ENCODE assay signal across 20 cellular contexts in genomic region chr1:246459213-246459612, GRCh38. TPM values are rescaled to one million over a fixed set of nuclear protein-coding genes. Genes with fewer than 3 reads are reported as not detected.
DNase-seq lines count a peak whose midpoint lies in the region; ATAC-seq, FAIRE-seq and TF ChIP-seq lines count a peak whose summit lies in the region.
"Had no signal": no experiment of that assay in that cellular context is flagged by ENCODE, and none has a peak within 500 bp of the region (broad histone marks: within the 10 kb centered on the region; RNA-seq: fewer than 3 reads in every experiment).

No MANE protein-coding gene starts in this region.

- H2BK5ac ChIP-seq in mesenchymal stem cell (ENCODE audit: low read depth, low read length, poor library complexity, severe bottlenecking), result no peak overlapping the region

- H3K4me2 ChIP-seq in GM23338 (no peak overlapping the region), endothelial cell of umbilical vein (ENCODE audit: insufficient read depth, low read length) (no peak overlapping the region), mesenchymal stem cell (ENCODE audit: low read length, poor library complexity, severe bottlenecking) (no peak overlapping the region)
- H3K4me2 ChIP-seq: KMS-11 had no signal

- H3F3A ChIP-seq in GM23338 (replicated peaks; ENCODE audit: low read depth), result no peaks in the 10 kb centered on the region

- 90% methylated on average over 13 of the region's 13 CpGs for WGBS in mesenchymal stem cell
- WGBS in endodermal cell (ENCODE audit: insufficient coverage in 1 of 2, insufficient read length in 1 of 2), 2 experiments, result 85 to 87% methylated on average over 13 of the region's 13 CpGs

- H2BK15ac ChIP-seq in mesenchymal stem cell (ENCODE audit: low read depth, poor library complexity, severe bottlenecking), result no peak overlapping the region

- dilution Hi-C loops in endothelial cell of umbilical vein (cut with MboI; ENCODE audit: extremely low pct_ligation_motif_present, low sequenced_read_pairs), result no loop called here

- BruUV-seq in endothelial cell of umbilical vein (replicated peaks; lab: Mats Ljungman, UMichigan), result no TSS peak

- TF ChIP-seq CTCF in GM23338 (conservative IDR thresholded peaks at IDR 0.05; ENCODE audit: low read depth in 2 of 2) (no peak), WTC11 (IDR thresholded peaks at IDR 0.05) (no peak), endothelial cell of umbilical vein (IDR thresholded peaks at IDR 0.05; ENCODE audit: extremely low read depth in 1 of 2, insufficient read depth in 1 of 2, low read depth in 1 of 2, low read length in 2 of 2) (no peak), right atrium auricular region (IDR thresholded peaks at IDR 0.05) (no peak), endodermal cell (conservative IDR thresholded peaks at IDR 0.05) (no peak)

- H3K4me3 ChIP-seq in GM23338 (no peak overlapping the region), endothelial cell of umbilical vein (replicated peaks in 1 of 3; ENCODE audit: insufficient read depth in 1 of 3, low read depth in 1 of 3, low read length in 3 of 3) (no peak overlapping the region), mesenchymal stem cell (ENCODE audit: insufficient read depth in 1 of 2, low read depth in 1 of 2, low read length in 2 of 2) (no peak overlapping the region), right atrium auricular region (no peak overlapping the region), endodermal cell (ENCODE audit: low read length) (no peak overlapping the region)

- H3K9me2 ChIP-seq in GM23338 (ENCODE audit: insufficient read depth), result no peaks in the 10 kb centered on the region

- peaks cover 5% of the 10 kb centered on the region for H3K27me3 Mint-ChIP-seq in GM23338 (ENCODE audit: insufficient read depth, low read depth, poor library complexity)
- no peaks in the 10 kb centered on the region for H3K27me3 Mint-ChIP-seq in WTC11 (ENCODE audit: low read depth)
- H3K27me3 Mint-ChIP-seq in endodermal cell (ENCODE audit: insufficient read depth), result no peaks in the 10 kb centered on the region

- H3K4ac ChIP-seq in mesenchymal stem cell (ENCODE audit: low read depth in 1 of 2, low read length in 2 of 2), result no peak overlapping the region

- peaks cover 5% of the 10 kb centered on the region; the same call in 2 of the 3 replicates for H3K4me1 Mint-ChIP-seq in GM23338
- H3K4me1 Mint-ChIP-seq in WTC11, result peaks cover 11% of the 10 kb centered on the region
- H3K4me1 Mint-ChIP-seq in endodermal cell, result no peaks in the 10 kb centered on the region

- no peak overlapping the region for H2BK12ac ChIP-seq in mesenchymal stem cell (ENCODE audit: low read length in 2 of 2)

- peaks cover 19% of the 10 kb centered on the region for H3K79me1 ChIP-seq in mesenchymal stem cell (replicated peaks; ENCODE audit: low read length, poor library complexity, severe bottlenecking)

- H2AFZ ChIP-seq in GM23338 (no peak overlapping the region), endothelial cell of umbilical vein (ENCODE audit: low read depth, low read length) (no peak overlapping the region), mesenchymal stem cell (ENCODE audit: low read depth, low read length) (no peak overlapping the region)

- H3K14ac ChIP-seq in mesenchymal stem cell (ENCODE audit: low read length in 2 of 2), result no peak overlapping the region

- H3K27me3 ChIP-seq in GM23338 (ENCODE audit: insufficient read depth) (no peaks in the 10 kb centered on the region), endothelial cell of umbilical vein (ENCODE audit: control insufficient read depth in 2 of 2, insufficient read depth in 2 of 2, low read length in 2 of 2) (no peaks in the 10 kb centered on the region), mesenchymal stem cell (ENCODE audit: control insufficient read depth in 1 of 2, insufficient read depth in 1 of 2, low read length in 2 of 2) (no peaks in the 10 kb centered on the region), right atrium auricular region (no peaks in the 10 kb centered on the region), endodermal cell (ENCODE audit: control insufficient read depth, insufficient read depth, low read length, poor library complexity, severe bottlenecking) (no peaks in the 10 kb centered on the region)

- H3K23ac ChIP-seq in mesenchymal stem cell (ENCODE audit: low read length in 2 of 2), result no peak overlapping the region

- no peak for FAIRE-seq in endothelial cell of umbilical vein (lab: Jason Lieb, UNC)
- FAIRE-seq: RCC 7860 had no signal

- H4K8ac ChIP-seq in mesenchymal stem cell (ENCODE audit: low read length), result peak overlapping the region; percentile 19

- POLR2A ChIA-PET in WTC11 (lab: Charles Lee), result no interaction called here
- POLR2A ChIA-PET in endothelial cell of umbilical vein (lab: Charles Lee), result no interaction called here

- H3K4me3 Mint-ChIP-seq in GM23338 (no peak overlapping the region), WTC11 (no peak overlapping the region), endodermal cell (no peak overlapping the region)

- CTCF ChIA-PET in WTC11 (lab: Charles Lee) (interaction anchor here (0.6 kb wide), 1 partner anchor 662 kb away, joined by 3 read pairs; no protein-coding TSS in a partner anchor), endothelial cell of umbilical vein (lab: Charles Lee) (interaction anchor here (0.6 kb wide), 1 partner anchor 802 kb away, joined by 3 read pairs; no protein-coding TSS in a partner anchor)

- no peak overlapping the region for H3K27ac ChIP-seq in GM23338 (ENCODE audit: low read depth)
- H3K27ac ChIP-seq in endothelial cell of umbilical vein (ENCODE audit: insufficient read depth, low read depth, low read length), result no peak overlapping the region
- H3K27ac ChIP-seq in mesenchymal stem cell (ENCODE audit: low read length, poor library complexity, severe bottlenecking), result no peak overlapping the region
- H3K27ac ChIP-seq in right atrium auricular region, result no peak overlapping the region
- H3K27ac ChIP-seq in endodermal cell (ENCODE audit: low read depth, low read length), result no peak overlapping the region
- H3K27ac ChIP-seq: KMS-11 had no signal

- intact Hi-C loops in endothelial cell of umbilical vein (cut with micrococcal nuclease), result no loop called here

- H4K20me1 ChIP-seq in GM23338 (replicated peaks; ENCODE audit: insufficient read depth) (no peaks in the 10 kb centered on the region), endothelial cell of umbilical vein (replicated peaks; ENCODE audit: control insufficient read depth, extremely low read depth, insufficient read depth, low read length) (no peaks in the 10 kb centered on the region)

- H3K79me2 ChIP-seq in GM23338 (replicated peaks; ENCODE audit: insufficient read depth) (0 out of 2 replicates have a peak, but pooled peaks cover 8% of the 10 kb centered on the region), endothelial cell of umbilical vein (ENCODE audit: control insufficient read depth, insufficient read depth, low read length) (no peaks in the 10 kb centered on the region)

- DNase-seq in GM23338 (ENCODE audit: low spot score) (peak; percentile 70), WTC11 (ENCODE audit: low spot score) (no peak), endothelial cell of umbilical vein (ENCODE audit: low read depth, low spot score) (peak; percentile 34), mesenchymal stem cell (no peak), right atrium auricular region (ENCODE audit: low spot score) (no peak), NCI-H2107 (lab: John Stamatoyannopoulos, UW) (no peak), endodermal cell (no peak), DMS153 treated with DMSO at 0.1 percent for 48 hours (lab: John Stamatoyannopoulos, UW; ENCODE audit: unreplicated experiment) (no peak)
- DNase-seq: Calu3, IMR-90, NCI-H1105, NCI-H146, NCI-H1930, NCI-H2171, NCI-H226, NCI-H510A, NCI-H69 had no signal

- peak; percentile 42; the same call in 2 of the 3 replicates for ATAC-seq in GM23338
- ATAC-seq in WTC11, result peak; percentile 66
- ATAC-seq: SK-N-SH treated with all-trans-retinoic acid at 6 μM for 48 hours had no signal

- TF ChIP-seq POLR2A in endothelial cell of umbilical vein (IDR thresholded peaks at IDR 0.05; ENCODE audit: low read depth, low read length), result no peak

- H4K91ac ChIP-seq in mesenchymal stem cell (ENCODE audit: low read length), result no peak overlapping the region

- H3K36me3 Mint-ChIP-seq in GM23338 (ENCODE audit: low read depth), result no peaks in the 10 kb centered on the region
- H3K36me3 Mint-ChIP-seq in WTC11, result no peaks in the 10 kb centered on the region
- peaks cover 3% of the 10 kb centered on the region for H3K36me3 Mint-ChIP-seq in endodermal cell (ENCODE audit: low read depth)

- H3K9me1 ChIP-seq in endothelial cell of umbilical vein (replicated peaks; ENCODE audit: control insufficient read depth, extremely low read depth, insufficient read depth, low read length), result no peaks in the 10 kb centered on the region

- no peak overlapping the region for H2BK120ac ChIP-seq in mesenchymal stem cell (ENCODE audit: low read depth, low read length)

- H2AK5ac ChIP-seq in mesenchymal stem cell (ENCODE audit: low read length, severe bottlenecking), result no peak overlapping the region

- H3K27ac Mint-ChIP-seq in GM23338 (0 out of 2 replicates have a peak overlapping the region, but pooled peaks have one; percentile 21), WTC11 (peak overlapping the region; percentile 84), endodermal cell (no peak overlapping the region)

- H3K9me3 ChIP-seq in endothelial cell of umbilical vein (replicated peaks; ENCODE audit: control insufficient read depth, insufficient read depth, low read length) (no peaks in the 10 kb centered on the region), mesenchymal stem cell (ENCODE audit: control insufficient read depth, low read length) (no peaks in the 10 kb centered on the region), right atrium auricular region (no peaks in the 10 kb centered on the region), endodermal cell (ENCODE audit: control insufficient read depth, low read length) (no peaks in the 10 kb centered on the region)

- H3K9ac ChIP-seq in endothelial cell of umbilical vein (replicated peaks; ENCODE audit: extremely low read depth, insufficient read depth, low read length) (no peak overlapping the region), mesenchymal stem cell (ENCODE audit: low read length) (no peak overlapping the region), endodermal cell (ENCODE audit: extremely low read depth, low read length, poor library complexity, severe bottlenecking) (no peak overlapping the region)
- H3K9ac ChIP-seq: KMS-11 had no signal

- H3K36me3 ChIP-seq in GM23338 (ENCODE audit: insufficient read depth) (no peaks in the 10 kb centered on the region), endothelial cell of umbilical vein (ENCODE audit: control insufficient read depth in 2 of 2, extremely low read depth in 1 of 2, insufficient read depth in 2 of 2, low read length in 2 of 2) (no peaks in the 10 kb centered on the region), mesenchymal stem cell (ENCODE audit: control insufficient read depth in 1 of 2, insufficient read depth in 2 of 2, low read depth in 1 of 2, low read length in 2 of 2) (no peaks in the 10 kb centered on the region), right atrium auricular region (no peaks in the 10 kb centered on the region), endodermal cell (ENCODE audit: control insufficient read depth, insufficient read depth, low read length) (no peaks in the 10 kb centered on the region)

- H3K18ac ChIP-seq in mesenchymal stem cell (ENCODE audit: low read depth in 1 of 2, low read length in 2 of 2), result no peak overlapping the region

- H3K9me3 Mint-ChIP-seq in GM23338 (no peaks in the 10 kb centered on the region), WTC11 (no peaks in the 10 kb centered on the region), endodermal cell (no peaks in the 10 kb centered on the region)

- no peaks in the 10 kb centered on the region for H3K4me1 ChIP-seq in GM23338 (ENCODE audit: insufficient read depth)
- H3K4me1 ChIP-seq in endothelial cell of umbilical vein (ENCODE audit: control insufficient read depth, extremely low read depth, insufficient read depth, low read length), result peaks cover 9% of the 10 kb centered on the region
- no peaks in the 10 kb centered on the region for H3K4me1 ChIP-seq in mesenchymal stem cell (ENCODE audit: control insufficient read depth, insufficient read depth, low read depth, low read length)
- H3K4me1 ChIP-seq in right atrium auricular region, result peaks cover 0 to 7% of the 10 kb centered on the region in 2 donors
- no peaks in the 10 kb centered on the region for H3K4me1 ChIP-seq in endodermal cell (ENCODE audit: control insufficient read depth, insufficient read depth, low read length)

RNA-seq across cellular contexts. Expression of gene SMYD3, which starts 47.9 kb away (rescaled TPM):
- total RNA-seq in GM23338 (2014; rRNA removed; shearing (Covaris generic)), result 31.7 and 34.4 TPM in 2 replicates
- polyA plus RNA-seq in GM23338 (2016; fragmentation: Nextera tagmentation; extraction: Ambion mirVana), result 31.8 and 34.1 TPM in 2 replicates
- 21.4 to 31.9 TPM (median 30.9 TPM) in 3 replicates for total RNA-seq in WTC11 (2021)
- 27.6 and 32.1 TPM in 2 replicates for total RNA-seq in endothelial cell of umbilical vein
- polyA plus RNA-seq in endothelial cell of umbilical vein, result 12.7 and 16.0 TPM in 2 replicates
- polyA plus RNA-seq in endothelial cell of umbilical vein (2011; cell fraction: cytosol; rRNA removed), result 21.9 and 22.3 TPM in 2 replicates
- polyA plus RNA-seq in endothelial cell of umbilical vein (2011; cell fraction: nucleus; rRNA removed), result 20.4 and 20.8 TPM in 2 replicates
- polyA plus RNA-seq in endothelial cell of umbilical vein (2012), result 27.2 and 30.1 TPM in 2 replicates
- polyA minus RNA-seq in endothelial cell of umbilical vein, result 26.1 and 39.4 TPM in 2 replicates
- 15.0 TPM for polyA minus RNA-seq in endothelial cell of umbilical vein (2011; cell fraction: cytosol; rRNA and poly(A)+ RNA removed)
- polyA minus RNA-seq in endothelial cell of umbilical vein (2011; cell fraction: nucleus; rRNA and poly(A)+ RNA removed), result 65.3 and 66.0 TPM in 2 replicates
- 27.5 TPM for polyA plus RNA-seq in mesenchymal stem cell (2013, experiment 1 of 2)
- polyA plus RNA-seq in mesenchymal stem cell (2013, experiment 2 of 2), result 32.5 TPM
- total RNA-seq in right atrium auricular region, result 1 to 10 TPM; 7.9 to 8.5 TPM
- total RNA-seq in endodermal cell, result 10 to 100 TPM; 32.3 to 45.8 TPM
- 54.2 TPM for polyA plus RNA-seq in endodermal cell (2013, experiment 1 of 2)
- 60.3 TPM for polyA plus RNA-seq in endodermal cell (2013, experiment 2 of 2)

Comparison
In these comparisons a context has a peak if more than half of its experiments do, and no peak if none do; other contexts are left out.
1. DNase-seq: peak in GM23338 (single experiment) and endothelial cell of umbilical vein (single experiment); none in WTC11 (single experiment), mesenchymal stem cell (single experiment), right atrium auricular region (single experiment), NCI-H2107 (single experiment), endodermal cell (single experiment) and DMS153 treated with DMSO at 0.1 percent for 48 hours (single experiment).